In genomic region chr9:32072568-32072967, GRCh38 we compare ENCODE assay signal across 7 cellular contexts.
"Had no signal": no experiment of that assay in that cellular context is flagged by ENCODE, and none has a peak within 500 bp of the region (broad histone marks: within the 10 kb centered on the region; RNA-seq: fewer than 3 reads in every experiment).

No MANE protein-coding gene starts in this region.

- H2AFZ ChIP-seq: GM23338 had no signal

- H3K27ac ChIP-seq: HL-60 had no signal

- H3K4me2 ChIP-seq: GM23338 had no signal

- ATAC-seq: GM23338, HepG2 had no signal

- FAIRE-seq: H1, H54, HepG2 had no signal

- H3K4me3 ChIP-seq: GM23338 had no signal

- DNase-seq: H9, HCEC 1CT had no signal
